Comparison of ENCODE assay signal across 8 cellular contexts in genomic region chr3:43180027-43180426, GRCh38.
A peak's percentile ranks its signal among the peaks of the same experiment; 100 is the strongest.
DNase-seq lines count a peak whose midpoint lies in the region; ATAC-seq and TF ChIP-seq lines count a peak whose summit lies in the region.

No MANE protein-coding gene starts in this region.

- peaks cover 44 to 63% of the 10 kb centered on the region in 2 donors for H3K4me1 Mint-ChIP-seq in natural killer cell

- peak overlapping the region; percentile 83 to 88 for H3K27ac Mint-ChIP-seq in natural killer cell

- peak overlapping the region; percentile 61 for H3K4me2 ChIP-seq in PC-9

- H3K4me1 ChIP-seq in PC-9 (replicated peaks; ENCODE audit: insufficient read depth) = peaks cover 68% of the 10 kb centered on the region
- H3K4me1 ChIP-seq in colonic mucosa = peaks cover 19% of the 10 kb centered on the region

- peak; percentile 53 for ATAC-seq in GM21381 (IDR thresholded peaks at IDR 0.05; ENCODE audit: unreplicated experiment)
- peak; percentile 88 to 94 (median 90) for ATAC-seq in natural killer cell
- ATAC-seq in HG02970 (IDR thresholded peaks at IDR 0.05; ENCODE audit: low FRiP score, unreplicated experiment) = no peak

- no peaks in the 10 kb centered on the region for H4K20me1 ChIP-seq in PC-9 (ENCODE audit: insufficient read depth)

- no peak overlapping the region for H2AFZ ChIP-seq in PC-9

- BruUV-seq in PC-9 (replicated peaks; lab: Mats Ljungman, UMichigan) = no TSS peak

- no peaks in the 10 kb centered on the region for H3K27me3 Mint-ChIP-seq in natural killer cell (ENCODE audit: low read depth in 2 of 2)

- no peak for TF ChIP-seq CTCF in AG09309 (IDR thresholded peaks at IDR 0.05; ENCODE audit: control insufficient read depth, insufficient read depth, low read depth, low read length, missing control alignments)
- no peak for TF ChIP-seq CTCF in PC-9 (conservative IDR thresholded peaks at IDR 0.05)
- no peak for TF ChIP-seq CTCF in colonic mucosa (IDR thresholded peaks at IDR 0.05)
- TF ChIP-seq CTCF in natural killer cell (IDR thresholded peaks at IDR 0.05) = no peak

- intact Hi-C loops in PC-9 (cut with micrococcal nuclease; ENCODE audit: unreplicated experiment) = loop anchor here (5.0 kb wide), 1 partner anchor 692 kb away; no protein-coding TSS in a partner anchor
- intact Hi-C loops in colonic mucosa (cut with DNase I) = no loop called here
- intact Hi-C loops in natural killer cell (cut with micrococcal nuclease) = loop anchor here (2.0 kb wide), 1 partner anchor 107 kb away; the partner anchor contains the start of gene SNRK

- CTCF ChIA-PET in PC-9 (lab: Charles Lee) = interaction anchor here (0.5 to 0.6 kb wide), 2 partner anchors 818 to 1185 kb away, joined by 5 to 9 read pairs; no protein-coding TSS in a partner anchor

- H3K36me3 Mint-ChIP-seq in natural killer cell = no peaks in the 10 kb centered on the region

- H3K27me3 ChIP-seq in PC-9 (ENCODE audit: insufficient read depth, low read depth) (no peaks in the 10 kb centered on the region), colonic mucosa (no peaks in the 10 kb centered on the region)

- H3K9me3 Mint-ChIP-seq in natural killer cell = no peaks in the 10 kb centered on the region

- no peak overlapping the region for H3K9ac ChIP-seq in colonic mucosa (ENCODE audit: low read depth in 2 of 2, low read length in 2 of 2)

- H3F3A ChIP-seq in PC-9 (ENCODE audit: insufficient read depth, low read depth) = peaks cover 47% of the 10 kb centered on the region

- H3K27ac ChIP-seq in PC-9 (peak overlapping the region; percentile 99), colonic mucosa (peak overlapping the region; percentile 76)

- DNase-seq in AG09309 (ENCODE audit: low read depth) (peak; percentile 51), PC-9 (peak; percentile 30 to 91), colonic mucosa (peak; percentile 61), natural killer cell (peak; percentile 37), NCI-H187 treated with DMSO at 0.1 percent for 48 hours (lab: John Stamatoyannopoulos, UW) (no peak), NCI-H146 (lab: John Stamatoyannopoulos, UW) (no peak)

- peak overlapping the region; percentile 80 for H3K4me3 Mint-ChIP-seq in natural killer cell

- H3K9me2 ChIP-seq in PC-9 (ENCODE audit: insufficient read depth) = no peaks in the 10 kb centered on the region

- H3K9me3 ChIP-seq in PC-9 (ENCODE audit: insufficient read depth, low read depth) (no peaks in the 10 kb centered on the region), colonic mucosa (no peaks in the 10 kb centered on the region)

- POLR2A ChIA-PET in PC-9 (lab: Charles Lee; ENCODE audit: unreplicated experiment) = no interaction called here

- no peaks in the 10 kb centered on the region for H3K36me3 ChIP-seq in PC-9 (ENCODE audit: low read depth)
- H3K36me3 ChIP-seq in colonic mucosa = no peaks in the 10 kb centered on the region

- H3K4me3 ChIP-seq in AG09309 (ENCODE audit: control insufficient read depth, low read depth, low read length) = no peak overlapping the region
- no peak overlapping the region for H3K4me3 ChIP-seq in PC-9
- no peak overlapping the region for H3K4me3 ChIP-seq in colonic mucosa

- no peaks in the 10 kb centered on the region for H3K79me2 ChIP-seq in PC-9 (ENCODE audit: low read depth)

Comparison
In these comparisons a context has a peak if more than half of its experiments do, and no peak if none do; other contexts are left out.
1. DNase-seq: peak in AG09309 (single experiment), PC-9 (2 of 2), colonic mucosa (single experiment) and natural killer cell (single experiment); none in NCI-H187 treated with DMSO at 0.1 percent for 48 hours (single experiment) and NCI-H146 (single experiment).